1 cellular context compared by ENCODE assay signal in genomic region chr18:55735199-55735855, GRCh38.
TF ChIP-seq lines count a peak whose summit lies in the region.

No MANE protein-coding gene starts in this region.

TF ChIP-seq in K562, 482 proteins besides CTCF, POLR2A, EP300 and RAD21 (continued from another document):
- TF ChIP-seq REST (CRISPR knock-in tag; IDR thresholded peaks at IDR 0.05; ENCODE audit: low read depth), result no peak
- TF ChIP-seq MAX (CRISPR knock-in tag; IDR thresholded peaks at IDR 0.05), result no peak
- TF ChIP-seq NFE2L1 (tag; IDR thresholded peaks at IDR 0.05; ENCODE audit: borderline replicate concordance, low read depth), result no peak
- no peak for TF ChIP-seq GATA2 (CRISPR knock-in tag; IDR thresholded peaks at IDR 0.05)
- no peak for TF ChIP-seq ZNF512 (tag; IDR thresholded peaks at IDR 0.05)
- TF ChIP-seq CCNT2 (IDR thresholded peaks at IDR 0.05; ENCODE audit: borderline replicate concordance, extremely low read depth, insufficient read length, low read depth, low read length), result no peak
- no peak for TF ChIP-seq C11orf30 (IDR thresholded peaks at IDR 0.05; ENCODE audit: low read depth)
- peak; percentile 96 for TF ChIP-seq MEIS2 (IDR thresholded peaks at IDR 0.05; ENCODE audit: partially characterized antibody)
- no peak for TF ChIP-seq POLR3A (IDR thresholded peaks at IDR 0.05; ENCODE audit: borderline replicate concordance, extremely low read depth, insufficient read depth, insufficient read length)
